25 cellular contexts compared by ENCODE assay signal in the genomic region with DNA sequence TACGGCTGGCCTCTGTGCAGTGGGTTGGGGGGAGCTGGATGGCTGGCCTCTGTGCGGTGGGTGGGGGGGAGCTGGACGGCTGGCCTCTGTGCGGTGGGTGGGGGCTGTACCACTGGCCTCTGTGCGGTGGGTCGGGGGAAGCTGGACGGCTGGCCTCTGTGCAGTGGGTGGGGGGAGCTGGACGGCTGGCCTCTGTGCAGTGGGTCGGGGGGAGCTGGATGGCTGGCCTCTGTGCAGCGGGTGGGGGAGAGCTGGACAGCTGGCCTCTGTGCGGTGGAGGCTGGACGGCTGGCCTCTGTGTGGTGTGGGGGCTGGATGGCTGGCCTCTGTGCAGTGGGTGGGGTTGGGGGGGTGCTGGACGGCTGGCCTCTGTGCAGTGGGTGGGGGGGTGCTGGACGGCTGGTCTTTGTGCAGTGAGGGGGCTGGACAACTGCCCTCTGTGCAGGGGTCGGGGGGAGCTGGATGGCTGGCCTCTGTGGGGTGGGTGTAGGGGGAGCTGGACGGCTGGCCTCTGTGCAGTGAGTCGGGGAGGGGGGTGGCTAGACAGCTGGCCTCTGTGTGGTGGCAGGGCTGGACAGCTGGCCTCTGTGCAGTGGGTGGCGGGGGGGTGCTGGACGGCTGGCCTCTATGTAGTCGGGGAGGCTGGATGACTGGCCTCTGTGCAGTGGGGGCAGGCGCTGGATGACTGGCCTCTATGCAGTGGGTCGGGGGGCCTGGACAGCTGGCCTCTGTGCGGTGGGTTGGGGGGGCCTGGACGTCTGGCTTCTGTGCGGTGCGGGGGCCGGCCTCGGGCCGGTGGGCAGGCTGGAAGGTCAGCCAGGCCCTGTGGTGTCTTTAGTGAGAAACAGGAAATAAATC.
"Had no signal": no experiment of that assay in that cellular context is flagged by ENCODE, and none has a peak within 500 bp of the region (broad histone marks: within the 10 kb centered on the region; RNA-seq: fewer than 3 reads in every experiment).

No MANE protein-coding gene starts in this region.

- H3K9me3 Mint-ChIP-seq: activated B cell treated with CpG ODN at 0.5 μM for 24 hours; activated CD4-positive, alpha-beta memory T cell treated with anti-CD3 and anti-CD28 coated beads for 36 hours; activated CD4-positive, alpha-beta T cell treated with anti-CD3 and anti-CD28 coated beads, Interleukin-2, amount 10 ng/mL, durations not matched to agents 7 days and 5 days; activated naive CD4-positive, alpha-beta T cell treated with anti-CD3 and anti-CD28 coated beads, Interleukin-2, amount 50 U/mL, for 72 hours; activated naive CD8-positive, alpha-beta T cell treated with anti-CD3 and anti-CD28 coated beads, Interleukin-2, amount 50 U/mL, for 24 hours; IgD-negative memory B cell; T-helper 1 cell treated with Interleukin-12 subunit alpha and Interleukin-12 subunit beta and Interleukin-4 antibody, amounts not matched to agents 30 μg/mL and 1 μg/mL, for 36 hours had no signal

- H3K4me3 Mint-ChIP-seq: activated B cell treated with CpG ODN at 0.5 μM for 24 hours; activated CD4-positive, alpha-beta memory T cell treated with anti-CD3 and anti-CD28 coated beads for 36 hours; activated CD4-positive, alpha-beta T cell treated with anti-CD3 and anti-CD28 coated beads, Interleukin-2, amount 10 ng/mL, durations not matched to agents 7 days and 5 days; activated naive CD8-positive, alpha-beta T cell treated with anti-CD3 and anti-CD28 coated beads, Interleukin-2, amount 50 U/mL, for 24 hours; T-helper 1 cell treated with Interleukin-12 subunit alpha and Interleukin-12 subunit beta and Interleukin-4 antibody, amounts not matched to agents 30 μg/mL and 1 μg/mL, for 36 hours had no signal

- H3K9me3 ChIP-seq: ascending aorta, body of pancreas, Peyer's patch had no signal

- H3K36me3 ChIP-seq: Peyer's patch had no signal

- ATAC-seq: activated naive CD8-positive, alpha-beta T cell treated with anti-CD3 and anti-CD28 coated beads, Interleukin-2, amount 50 U/mL, for 24 hours; body of pancreas had no signal

- H3K4me1 ChIP-seq: ascending aorta, body of pancreas had no signal

- H3K27ac Mint-ChIP-seq: activated CD4-positive, alpha-beta memory T cell treated with anti-CD3 and anti-CD28 coated beads for 36 hours; activated CD4-positive, alpha-beta T cell treated with anti-CD3 and anti-CD28 coated beads, Interleukin-2, amount 10 ng/mL, durations not matched to agents 7 days and 5 days; activated naive CD8-positive, alpha-beta T cell treated with anti-CD3 and anti-CD28 coated beads, Interleukin-2, amount 50 U/mL, for 24 hours; T-helper 1 cell treated with Interleukin-12 subunit alpha and Interleukin-12 subunit beta and Interleukin-4 antibody, amounts not matched to agents 30 μg/mL and 1 μg/mL, for 36 hours had no signal

- DNase-seq: activated B cell treated with CpG ODN at 0.5 μM for 24 hours; activated CD4-positive, alpha-beta memory T cell treated with anti-CD3 and anti-CD28 coated beads for 36 hours; activated CD4-positive, alpha-beta T cell treated with anti-CD3 and anti-CD28 coated beads for 1 hour; activated CD4-positive, alpha-beta T cell treated with anti-CD3 and anti-CD28 coated beads, Interleukin-2, amount 10 ng/mL, durations not matched to agents 7 days and 5 days; activated CD8-positive, alpha-beta memory T cell treated with anti-CD3 and anti-CD28 coated beads for 24 hours; activated naive CD4-positive, alpha-beta T cell; activated naive CD8-positive, alpha-beta T cell treated with anti-CD3 and anti-CD28 coated beads, Interleukin-2, amount 50 U/mL, for 24 hours; activated T-cell treated with anti-CD3 and anti-CD28 coated beads for 4 hours; amniotic stem cell; body of pancreas; central memory CD4-positive, alpha-beta T cell; KG1; NCI-H1092; NCI-H1417 treated with DMSO at 0.1 percent for 48 hours; NCI-H1694; NCI-H2029; NCI-H510A treated with DMSO at 0.1 percent for 48 hours; Peyer's patch; SHP77; T-helper 9 cell had no signal

- H3K27me3 ChIP-seq: ascending aorta, body of pancreas, Peyer's patch had no signal

- H3K27me3 Mint-ChIP-seq: activated B cell treated with CpG ODN at 0.5 μM for 24 hours; activated CD4-positive, alpha-beta memory T cell treated with anti-CD3 and anti-CD28 coated beads for 36 hours; activated CD4-positive, alpha-beta T cell treated with anti-CD3 and anti-CD28 coated beads, Interleukin-2, amount 10 ng/mL, durations not matched to agents 7 days and 5 days; activated naive CD8-positive, alpha-beta T cell treated with anti-CD3 and anti-CD28 coated beads, Interleukin-2, amount 50 U/mL, for 24 hours; IgD-negative memory B cell had no signal

- H3K27ac ChIP-seq: ascending aorta, body of pancreas, Peyer's patch had no signal

- FAIRE-seq: bronchial epithelial cell had no signal

- H3K4me3 ChIP-seq: ascending aorta, body of pancreas, Peyer's patch had no signal
